ENCODE assay signal across 8 cellular contexts in the genomic region with DNA sequence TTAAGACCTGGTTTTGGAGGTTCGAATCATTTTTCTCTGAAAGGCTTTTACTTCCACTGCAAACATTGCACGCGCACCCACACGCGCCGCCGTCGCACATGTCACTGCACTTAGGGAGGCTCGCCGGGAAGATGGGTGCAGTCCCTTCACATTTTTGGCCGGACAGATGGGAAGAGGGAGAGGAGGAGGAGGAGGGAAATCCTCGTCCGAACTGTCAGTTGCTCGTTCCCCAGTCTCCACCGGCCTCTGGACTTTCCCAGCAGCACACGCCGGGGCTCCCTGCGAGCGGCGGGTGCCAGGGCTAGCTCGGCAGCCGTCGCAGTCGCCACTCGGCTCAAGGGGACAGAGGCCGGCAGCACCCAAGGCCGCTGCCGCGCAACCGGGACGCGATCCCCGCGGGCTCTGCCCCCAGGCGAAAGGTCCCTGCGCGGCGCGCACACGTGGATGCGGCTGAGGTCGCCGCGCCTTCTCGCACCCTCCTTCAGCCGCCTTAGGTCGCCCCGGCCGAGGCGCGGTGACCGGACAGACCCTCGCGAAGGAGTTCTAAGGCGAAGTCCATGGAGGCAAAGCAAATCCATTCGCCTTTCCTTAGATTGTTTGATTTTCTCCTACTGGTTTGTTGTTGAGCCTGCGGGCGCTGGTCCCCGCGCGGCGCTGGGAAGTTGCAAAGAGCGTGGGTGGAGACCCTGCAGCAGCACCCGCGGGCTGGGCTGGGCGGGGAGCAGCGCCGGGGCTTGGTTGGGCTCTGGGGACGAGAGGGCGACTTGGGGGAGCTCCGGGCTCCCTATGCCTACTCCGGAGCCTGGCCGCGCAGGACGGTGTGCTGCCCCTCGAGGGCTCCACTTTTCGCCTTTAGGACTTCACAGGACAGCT. TPM values are rescaled to one million over a fixed set of nuclear protein-coding genes. Genes with fewer than 3 reads are reported as not detected.
DNase-seq lines count a peak whose midpoint lies in the region; ATAC-seq lines count a peak whose summit lies in the region.

No MANE protein-coding gene starts in this region.

- peak overlapping the region; percentile 48 for H3K9ac ChIP-seq in iPS-15b (ENCODE audit: low read depth, low read length)

- H3K4me1 ChIP-seq in iPS-15b (ENCODE audit: control insufficient read depth, insufficient read depth, low read length): peaks cover 6% of the 10 kb centered on the region

- peak overlapping the region; percentile 96 to 97 for H3K27ac Mint-ChIP-seq in activated naive CD4-positive, alpha-beta T cell treated with anti-CD3 and anti-CD28 coated beads, Interleukin-2, amount 50 U/mL, for 72 hours

- no peaks in the 10 kb centered on the region for H3K9me3 Mint-ChIP-seq in activated naive CD4-positive, alpha-beta T cell treated with anti-CD3 and anti-CD28 coated beads, Interleukin-2, amount 50 U/mL, for 72 hours

- H3K9me3 ChIP-seq in iPS-15b (ENCODE audit: control insufficient read depth, insufficient read depth, low read length): no peaks in the 10 kb centered on the region

- no peak for ATAC-seq in activated CD4-positive, CD25-positive, alpha-beta regulatory T cell treated with anti-CD3 and anti-CD28 coated beads, Interleukin-2, amount 50 U/mL, for 24 hours
- peak; percentile 10 for ATAC-seq in HG03045 (IDR thresholded peaks at IDR 0.05; ENCODE audit: unreplicated experiment)
- peak; percentile 6 to 19 for ATAC-seq in activated naive CD4-positive, alpha-beta T cell treated with anti-CD3 and anti-CD28 coated beads, Interleukin-2, amount 50 U/mL, for 72 hours

- peak overlapping the region; percentile 73 for H3K4me3 ChIP-seq in iPS-15b (ENCODE audit: low read depth, low read length)

- peaks cover 18 to 28% of the 10 kb centered on the region in 2 donors for H3K36me3 Mint-ChIP-seq in activated naive CD4-positive, alpha-beta T cell treated with anti-CD3 and anti-CD28 coated beads, Interleukin-2, amount 50 U/mL, for 72 hours

- H3K36me3 ChIP-seq in iPS-15b (ENCODE audit: control insufficient read depth, insufficient read depth, low read length): no peaks in the 10 kb centered on the region

- DNase-seq in activated CD4-positive, CD25-positive, alpha-beta regulatory T cell (lab: John Stamatoyannopoulos, UW): peak in 3 of 4 experiments; percentile 9 to 41 (median 21)
- DNase-seq in OCI-M1 (lab: John Stamatoyannopoulos, UW) (peak; percentile 67), cortex of kidney (lab: John Stamatoyannopoulos, UW) (no peak)
- peak; percentile 55 to 67 for DNase-seq in activated naive CD4-positive, alpha-beta T cell treated with anti-CD3 and anti-CD28 coated beads, Interleukin-2, amount 50 U/mL, for 72 hours (ENCODE audit: low spot score in 2 of 2)
- DNase-seq in stimulated activated CD4-positive, alpha-beta T cell treated with anti-CD3 and anti-CD28 coated beads, Interleukin-12 subunit alpha, Interleukin-12 subunit beta, amount 100 ng/mL, for 48 hours (ENCODE audit: low read depth in 2 of 3, low spot score in 1 of 3): peak in 2 of 3 donors; percentile 31 to 37

- peaks cover 25% of the 10 kb centered on the region for H3K27me3 ChIP-seq in iPS-15b (ENCODE audit: control insufficient read depth, insufficient read depth, low read length)

RNA-seq across cellular contexts. Expression of gene MYB, which starts 1.2 kb away (rescaled TPM):
- total RNA-seq in activated naive CD4-positive, alpha-beta T cell treated with anti-CD3 and anti-CD28 coated beads, Interleukin-2, amount 50 U/mL, for 72 hours: 10 to 100 TPM; 23.8 to 54.9 TPM

Comparison
In these comparisons a context has a peak if more than half of its experiments do, and no peak if none do; other contexts are left out.
1. ATAC-seq: peak in HG03045 (single experiment) and activated naive CD4-positive, alpha-beta T cell treated with anti-CD3 and anti-CD28 coated beads, Interleukin-2, amount 50 U/mL, for 72 hours (2 of 2); none in activated CD4-positive, CD25-positive, alpha-beta regulatory T cell treated with anti-CD3 and anti-CD28 coated beads, Interleukin-2, amount 50 U/mL, for 24 hours (0 of 2).